ENCODE assay signal across 8 cellular contexts in genomic region chr10:120948889-120949382, GRCh38.
DNase-seq lines count a peak whose midpoint lies in the region; ATAC-seq and TF ChIP-seq lines count a peak whose summit lies in the region.

No MANE protein-coding gene starts in this region.

- peak; percentile 57 for TF ChIP-seq CTCF in SU-DHL-6 (IDR thresholded peaks at IDR 0.05; ENCODE audit: insufficient read depth, low read length, poor library complexity, severe bottlenecking)

- DNase-seq in amniotic stem cell (lab: John Stamatoyannopoulos, UW), result peak; percentile 64
- peak; percentile 70 for DNase-seq in hepatic stellate cell (ENCODE audit: low spot score)
- peak; percentile 91 for DNase-seq in retina
- DNase-seq in NCI-H446 treated with DMSO at 0.1 percent for 48 hours (lab: John Stamatoyannopoulos, UW), result no peak
- DNase-seq in NCI-H2081 (lab: John Stamatoyannopoulos, UW), result no peak

- H3K27me3 ChIP-seq in SU-DHL-6 (ENCODE audit: low read length), result no peaks in the 10 kb centered on the region

- H2AFZ ChIP-seq in SU-DHL-6 (ENCODE audit: low read depth, low read length, severe bottlenecking), result no peak overlapping the region

- no peak overlapping the region for H3K9ac ChIP-seq in SU-DHL-6 (ENCODE audit: low read length)

- no peak overlapping the region for H3K4me3 ChIP-seq in SU-DHL-6 (ENCODE audit: insufficient read depth, low read length, poor library complexity, severe bottlenecking)

- H3K4me2 ChIP-seq in SU-DHL-6 (ENCODE audit: low read depth, low read length, poor library complexity, severe bottlenecking), result peak overlapping the region; percentile 24

- H3K9me2 ChIP-seq in SU-DHL-6 (replicated peaks; ENCODE audit: insufficient read depth, low read length), result no peaks in the 10 kb centered on the region

- H3F3A ChIP-seq in SU-DHL-6 (ENCODE audit: insufficient read depth), result no peaks in the 10 kb centered on the region

- peak; percentile 97 for ATAC-seq in GM18498 (IDR thresholded peaks at IDR 0.05; ENCODE audit: unreplicated experiment)
- ATAC-seq in HG02885 (IDR thresholded peaks at IDR 0.05; ENCODE audit: poor library complexity, unreplicated experiment), result peak; percentile 85

- H3K27ac ChIP-seq in SU-DHL-6 (ENCODE audit: low read depth, low read length), result no peak overlapping the region

- H3K79me2 ChIP-seq in SU-DHL-6 (ENCODE audit: insufficient read depth, low read length), result no peaks in the 10 kb centered on the region

- H3K9me3 ChIP-seq in SU-DHL-6 (ENCODE audit: insufficient read depth, low read length), result no peaks in the 10 kb centered on the region

- no peaks in the 10 kb centered on the region for H4K20me1 ChIP-seq in SU-DHL-6 (ENCODE audit: low read depth, low read length)

- H3K36me3 ChIP-seq in SU-DHL-6 (ENCODE audit: low read length), result no peaks in the 10 kb centered on the region

Comparison
In these comparisons a context has a peak if more than half of its experiments do, and no peak if none do; other contexts are left out.
1. DNase-seq: peak in amniotic stem cell (single experiment), hepatic stellate cell (single experiment) and retina (single experiment); none in NCI-H446 treated with DMSO at 0.1 percent for 48 hours (single experiment) and NCI-H2081 (0 of 2).